ENCODE assay signal across 8 cellular contexts in the genomic region with DNA sequence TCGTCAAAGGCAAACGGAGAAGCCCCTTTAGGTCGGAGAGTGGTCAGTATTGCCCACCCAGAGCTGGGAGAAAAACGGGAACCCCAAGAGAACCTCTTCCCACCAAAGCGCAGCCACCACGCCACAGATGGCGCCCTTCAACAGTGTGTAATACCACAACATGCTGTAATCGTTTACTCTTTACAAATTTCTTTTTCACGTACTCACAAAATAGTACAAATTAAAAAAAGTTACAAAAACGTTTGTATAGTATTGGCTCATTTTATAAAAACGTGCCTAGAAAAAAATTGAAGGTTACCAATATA. TPM values are rescaled to one million over a fixed set of nuclear protein-coding genes. Genes with fewer than 3 reads are reported as not detected.
A peak's percentile ranks its signal among the peaks of the same experiment; 100 is the strongest.
DNase-seq lines count a peak whose midpoint lies in the region; ATAC-seq and TF ChIP-seq lines count a peak whose summit lies in the region.

No MANE protein-coding gene starts in this region.

- H3K27me3 ChIP-seq in muscle layer of duodenum (ENCODE audit: low read depth, low read length), result no peaks in the 10 kb centered on the region
- H3K27me3 ChIP-seq in uterus, result no peaks in the 10 kb centered on the region

- H3K36me3 ChIP-seq in muscle layer of duodenum (ENCODE audit: control insufficient read depth in 1 of 2, insufficient read depth in 2 of 2, low read length in 2 of 2) (peaks cover 0 to 32% of the 10 kb centered on the region in 2 donors), uterus (no peaks in the 10 kb centered on the region)

- H3K4me1 ChIP-seq in muscle layer of duodenum (ENCODE audit: control insufficient read depth in 1 of 2, insufficient read depth in 2 of 2, low read length in 2 of 2), result peaks cover 10 to 23% of the 10 kb centered on the region in 2 donors
- peaks cover 4 to 7% of the 10 kb centered on the region in 2 donors for H3K4me1 ChIP-seq in uterus

- POLR2A ChIA-PET in activated CD4-positive, alpha-beta T cell treated with anti-CD3 and anti-CD28 coated beads, Interleukin-2, amount 10 ng/mL, durations not matched to agents 7 days and 5 days (lab: Charles Lee), result interaction anchor here (0.6 to 3.1 kb wide), 4 partner anchors 16 to 79 kb away, joined by 3 to 15 read pairs (median 7); a partner anchor contains a TSS

- no peaks in the 10 kb centered on the region for H3K27me3 Mint-ChIP-seq in activated CD4-positive, alpha-beta T cell treated with anti-CD3 and anti-CD28 coated beads, Interleukin-2, amount 10 ng/mL, durations not matched to agents 7 days and 5 days
- H3K27me3 Mint-ChIP-seq in T-helper 2 cell treated with Interferon-gamma antibody and Interleukin-4, amounts not matched to agents 5 μg/mL and 100 μg/mL, for 36 hours (ENCODE audit: low read depth), result no peaks in the 10 kb centered on the region
- H3K27me3 Mint-ChIP-seq in endothelial cell (ENCODE audit: unreplicated experiment), result peaks cover 6% of the 10 kb centered on the region

- H3K4me3 Mint-ChIP-seq in activated CD4-positive, alpha-beta T cell treated with anti-CD3 and anti-CD28 coated beads, Interleukin-2, amount 10 ng/mL, durations not matched to agents 7 days and 5 days, result peak overlapping the region; percentile 79
- peak overlapping the region; percentile 94 for H3K4me3 Mint-ChIP-seq in T-helper 2 cell treated with Interferon-gamma antibody and Interleukin-4, amounts not matched to agents 5 μg/mL and 100 μg/mL, for 36 hours
- H3K4me3 Mint-ChIP-seq in endothelial cell (ENCODE audit: unreplicated experiment), result peak overlapping the region; percentile 94

- peak; percentile 52 for DNase-seq in activated CD4-positive, alpha-beta T cell treated with anti-CD3 and anti-CD28 coated beads, Interleukin-2, amount 10 ng/mL, durations not matched to agents 7 days and 5 days
- DNase-seq in activated CD4-positive, alpha-beta T cell treated with anti-CD3 and anti-CD28 coated beads for 4 hours, result no peak
- no peak for DNase-seq in T-helper 2 cell treated with Interferon-gamma antibody and Interleukin-4, amounts not matched to agents 5 μg/mL and 100 μg/mL, for 36 hours (ENCODE audit: low spot score)
- DNase-seq in endothelial cell (ENCODE audit: low spot score), result no peak
- DNase-seq in uterus, result no peak

- peak overlapping the region; percentile 97 for H3K27ac Mint-ChIP-seq in activated CD4-positive, alpha-beta T cell treated with anti-CD3 and anti-CD28 coated beads, Interleukin-2, amount 10 ng/mL, durations not matched to agents 7 days and 5 days
- peak overlapping the region; percentile 99 for H3K27ac Mint-ChIP-seq in T-helper 2 cell treated with Interferon-gamma antibody and Interleukin-4, amounts not matched to agents 5 μg/mL and 100 μg/mL, for 36 hours
- peak overlapping the region; percentile 91 for H3K27ac Mint-ChIP-seq in endothelial cell (ENCODE audit: unreplicated experiment)

- H3K9me3 Mint-ChIP-seq in activated CD4-positive, alpha-beta T cell treated with anti-CD3 and anti-CD28 coated beads, Interleukin-2, amount 10 ng/mL, durations not matched to agents 7 days and 5 days, result peaks cover 3% of the 10 kb centered on the region
- no peaks in the 10 kb centered on the region for H3K9me3 Mint-ChIP-seq in T-helper 2 cell treated with Interferon-gamma antibody and Interleukin-4, amounts not matched to agents 5 μg/mL and 100 μg/mL, for 36 hours
- H3K9me3 Mint-ChIP-seq in endothelial cell (ENCODE audit: unreplicated experiment), result no peaks in the 10 kb centered on the region

- TF ChIP-seq POLR2A in uterus (IDR thresholded peaks at IDR 0.05), result no peak

- peaks cover 56% of the 10 kb centered on the region for H3K4me1 Mint-ChIP-seq in activated CD4-positive, alpha-beta T cell treated with anti-CD3 and anti-CD28 coated beads, Interleukin-2, amount 10 ng/mL, durations not matched to agents 7 days and 5 days
- H3K4me1 Mint-ChIP-seq in T-helper 2 cell treated with Interferon-gamma antibody and Interleukin-4, amounts not matched to agents 5 μg/mL and 100 μg/mL, for 36 hours (ENCODE audit: low read depth), result peaks cover 56% of the 10 kb centered on the region
- H3K4me1 Mint-ChIP-seq in endothelial cell (ENCODE audit: unreplicated experiment), result peaks cover 29% of the 10 kb centered on the region

- intact Hi-C loops in uterus (cut with DNase I; ENCODE audit: low total_unique reads), result loop anchor here (10.0 kb wide), 1 partner anchor 1141 kb away; a partner anchor contains a TSS

- H3K36me3 Mint-ChIP-seq in activated CD4-positive, alpha-beta T cell treated with anti-CD3 and anti-CD28 coated beads, Interleukin-2, amount 10 ng/mL, durations not matched to agents 7 days and 5 days (ENCODE audit: low read depth), result peaks cover 32% of the 10 kb centered on the region
- peaks cover 22% of the 10 kb centered on the region for H3K36me3 Mint-ChIP-seq in T-helper 2 cell treated with Interferon-gamma antibody and Interleukin-4, amounts not matched to agents 5 μg/mL and 100 μg/mL, for 36 hours (ENCODE audit: low read depth)
- H3K36me3 Mint-ChIP-seq in endothelial cell (ENCODE audit: low read depth, unreplicated experiment), result peaks cover 4% of the 10 kb centered on the region

- H3K9me3 ChIP-seq in muscle layer of duodenum (ENCODE audit: control insufficient read depth in 1 of 2, low read length in 2 of 2) (no peaks in the 10 kb centered on the region), uterus (no peaks in the 10 kb centered on the region)

- ATAC-seq in HG02973 (IDR thresholded peaks at IDR 0.05; ENCODE audit: unreplicated experiment), result peak; percentile 4
- no peak for ATAC-seq in HG03108 (IDR thresholded peaks at IDR 0.05; ENCODE audit: unreplicated experiment)

- TF ChIP-seq CTCF in endothelial cell (IDR thresholded peaks at IDR 0.05; ENCODE audit: unreplicated experiment), result no peak
- TF ChIP-seq CTCF in uterus (IDR thresholded peaks at IDR 0.05), result peak; percentile 27 to 69 (median 38)

- H3K4me3 ChIP-seq in muscle layer of duodenum (ENCODE audit: low read depth in 1 of 2, low read length in 2 of 2) (peak overlapping the region; percentile 75 to 82), uterus (peak overlapping the region; percentile 78 to 88)

- CTCF ChIA-PET in activated CD4-positive, alpha-beta T cell treated with anti-CD3 and anti-CD28 coated beads, Interleukin-2, amount 10 ng/mL, durations not matched to agents 7 days and 5 days (lab: Charles Lee), result interaction anchor here (0.8 to 7.3 kb wide), 15 partner anchors 8 to 101 kb away, joined by 3 to 74 read pairs (median 4); no protein-coding TSS in a partner anchor

- H3K27ac ChIP-seq in muscle layer of duodenum (ENCODE audit: low read length) (peak overlapping the region; percentile 99), uterus (peak overlapping the region; percentile 99 to 100)

RNA-seq across cellular contexts. Expression of a gene that starts 0.8 kb away (rescaled TPM):
- total RNA-seq in activated CD4-positive, alpha-beta T cell treated with anti-CD3 and anti-CD28 coated beads, Interleukin-2, amount 10 ng/mL, durations not matched to agents 7 days and 5 days, result 10 to 100 TPM; 65.6 to 82.0 TPM
- 50.6 TPM for total RNA-seq in endothelial cell (ENCODE audit: unreplicated experiment)
- 100 to 1,000 TPM in 1 of 4 donors, 10 to 100 TPM in 3; 53.0 to 148 (median 90.0) TPM for total RNA-seq in uterus

RNA-seq across cellular contexts. Expression of a gene that starts 52.7 kb away (rescaled TPM):
- total RNA-seq in activated CD4-positive, alpha-beta T cell treated with anti-CD3 and anti-CD28 coated beads, Interleukin-2, amount 10 ng/mL, durations not matched to agents 7 days and 5 days, result 100 to 1,000 TPM; 312 to 318 TPM
- total RNA-seq in endothelial cell (ENCODE audit: unreplicated experiment), result 264 TPM
- total RNA-seq in uterus, result 100 to 1,000 TPM in 2 of 4 donors, 10 to 100 TPM in 2; 56.4 to 256 (median 107) TPM
